Comparison of ENCODE assay signal across 1 cellular context in genomic region chr13:48405865-48406264, GRCh38.
TF ChIP-seq lines count a peak whose summit lies in the region.

No MANE protein-coding gene starts in this region.

TF ChIP-seq in IMR-90, 13 proteins besides CTCF, POLR2A, EP300 and RAD21 (continued from another document):
- no peak for TF ChIP-seq ELK1 (IDR thresholded peaks at IDR 0.05; ENCODE audit: borderline replicate concordance, low read depth, low read length)
- no peak for TF ChIP-seq BHLHE40 (IDR thresholded peaks at IDR 0.05; ENCODE audit: low read depth, low read length)
- no peak for TF ChIP-seq MAZ (IDR thresholded peaks at IDR 0.05; ENCODE audit: borderline replicate concordance, low read depth, low read length)
- no peak for TF ChIP-seq CHD1 (IDR thresholded peaks at IDR 0.05; ENCODE audit: low read depth, low read length)
